ENCODE assay signal across 13 cellular contexts in genomic region chr5:65072836-65073620, GRCh38.
DNase-seq lines count a peak whose midpoint lies in the region; ATAC-seq and TF ChIP-seq lines count a peak whose summit lies in the region.
"Had no signal": no experiment of that assay in that cellular context is flagged by ENCODE, and none has a peak within 500 bp of the region (broad histone marks: within the 10 kb centered on the region; RNA-seq: fewer than 3 reads in every experiment).

No MANE protein-coding gene starts in this region.

- H3K4me1 Mint-ChIP-seq in chondrocyte (ENCODE audit: low read depth), result peaks cover 61% of the 10 kb centered on the region
- H3K4me1 Mint-ChIP-seq in activated naive CD4-positive, alpha-beta T cell treated with anti-CD3 and anti-CD28 coated beads for 36 hours (ENCODE audit: low read depth), result peaks cover 6% of the 10 kb centered on the region
- H3K4me1 Mint-ChIP-seq in stimulated activated naive B cell treated with anti-CD40 and anti-IgM and Interleukin-4, amounts not matched to agents 10 μg/mL and 1 μg/mL and 100 μg/mL, for 72 hours, result peaks cover 30 to 35% of the 10 kb centered on the region in 2 donors

- peaks cover 2% of the 10 kb centered on the region for H3K9me3 Mint-ChIP-seq in chondrocyte (ENCODE audit: low read depth)
- no peaks in the 10 kb centered on the region for H3K9me3 Mint-ChIP-seq in activated naive CD4-positive, alpha-beta T cell treated with anti-CD3 and anti-CD28 coated beads for 36 hours
- H3K9me3 Mint-ChIP-seq in stimulated activated naive B cell treated with anti-CD40 and anti-IgM and Interleukin-4, amounts not matched to agents 10 μg/mL and 1 μg/mL and 100 μg/mL, for 72 hours, result no peaks in the 10 kb centered on the region

- no peak for ATAC-seq in stimulated activated naive B cell treated with anti-CD40 and anti-IgM and Interleukin-4, amounts not matched to agents 10 μg/mL and 1 μg/mL and 100 μg/mL, for 72 hours (replicated peaks)

- no peak overlapping the region for H3K4me3 Mint-ChIP-seq in chondrocyte (ENCODE audit: unreplicated experiment)
- H3K4me3 Mint-ChIP-seq in activated naive CD4-positive, alpha-beta T cell treated with anti-CD3 and anti-CD28 coated beads for 36 hours, result no peak overlapping the region
- H3K4me3 Mint-ChIP-seq in stimulated activated naive B cell treated with anti-CD40 and anti-IgM and Interleukin-4, amounts not matched to agents 10 μg/mL and 1 μg/mL and 100 μg/mL, for 72 hours, result no peak overlapping the region

- CTCF ChIA-PET in activated naive CD4-positive, alpha-beta T cell treated with anti-CD3 and anti-CD28 coated beads for 36 hours (lab: Charles Lee), result interaction anchor here (0.6 to 1.8 kb wide), 3 partner anchors 27 to 410 kb away, joined by 3 to 8 read pairs (median 3); no protein-coding TSS in a partner anchor

- peak overlapping the region; percentile 75 for H3K27ac Mint-ChIP-seq in chondrocyte (ENCODE audit: unreplicated experiment)
- H3K27ac Mint-ChIP-seq in activated naive CD4-positive, alpha-beta T cell treated with anti-CD3 and anti-CD28 coated beads for 36 hours, result no peak overlapping the region
- no peak overlapping the region for H3K27ac Mint-ChIP-seq in stimulated activated naive B cell treated with anti-CD40 and anti-IgM and Interleukin-4, amounts not matched to agents 10 μg/mL and 1 μg/mL and 100 μg/mL, for 72 hours

- no peaks in the 10 kb centered on the region for H3K36me3 Mint-ChIP-seq in chondrocyte (ENCODE audit: low read depth)
- no peaks in the 10 kb centered on the region for H3K36me3 Mint-ChIP-seq in activated naive CD4-positive, alpha-beta T cell treated with anti-CD3 and anti-CD28 coated beads for 36 hours (ENCODE audit: low read depth)
- H3K36me3 Mint-ChIP-seq in stimulated activated naive B cell treated with anti-CD40 and anti-IgM and Interleukin-4, amounts not matched to agents 10 μg/mL and 1 μg/mL and 100 μg/mL, for 72 hours, result no peaks in the 10 kb centered on the region

- DNase-seq in NCI-H510A treated with DMSO at 0.1 percent for 48 hours (lab: John Stamatoyannopoulos, UW) (peak; percentile 3), NCI-H510A (lab: John Stamatoyannopoulos, UW) (no peak), NCI-H2171 treated with DMSO at 0.1 percent for 48 hours (lab: John Stamatoyannopoulos, UW) (peak; percentile 86), chondrocyte (ENCODE audit: low spot score) (no peak), CD1c-positive myeloid dendritic cell (ENCODE audit: extremely low spot score) (no peak), GM20000 (ENCODE audit: low spot score) (no peak)
- no peak for DNase-seq in activated naive CD4-positive, alpha-beta T cell treated with anti-CD3 and anti-CD28 coated beads for 36 hours
- no peak for DNase-seq in stimulated activated naive B cell treated with anti-CD40 and anti-IgM and Interleukin-4, amounts not matched to agents 10 μg/mL and 1 μg/mL and 100 μg/mL, for 72 hours
- DNase-seq: anterior cingulate cortex; DMS79 treated with DMSO at 0.1 percent for 48 hours; effector CD4-positive, alpha-beta T cell; NK-92 treated with Interleukin-12 subunit alpha and Interleukin-12 subunit beta, amount 100 ng/mL, for 24 hours; stimulated activated CD4-positive, alpha-beta T cell treated with anti-CD3 and anti-CD28 coated beads, Interleukin-12 subunit alpha, Interleukin-12 subunit beta, amount 100 ng/mL, for 4 hours had no signal

- intact Hi-C loops in activated naive CD4-positive, alpha-beta T cell treated with anti-CD3 and anti-CD28 coated beads for 36 hours (cut with micrococcal nuclease), result loop anchor here (10.0 kb wide), 1 partner anchor 312 kb away; no protein-coding TSS in a partner anchor

- TF ChIP-seq CTCF in chondrocyte (IDR thresholded peaks at IDR 0.05) (no peak), GM20000 (IDR thresholded peaks at IDR 0.05; ENCODE audit: extremely low read depth, missing control alignments) (no peak)

- H3K27me3 Mint-ChIP-seq in chondrocyte (ENCODE audit: low read depth), result no peaks in the 10 kb centered on the region
- no peaks in the 10 kb centered on the region for H3K27me3 Mint-ChIP-seq in activated naive CD4-positive, alpha-beta T cell treated with anti-CD3 and anti-CD28 coated beads for 36 hours (ENCODE audit: low read depth)
- peaks cover 0 to 3% of the 10 kb centered on the region in 2 donors for H3K27me3 Mint-ChIP-seq in stimulated activated naive B cell treated with anti-CD40 and anti-IgM and Interleukin-4, amounts not matched to agents 10 μg/mL and 1 μg/mL and 100 μg/mL, for 72 hours

Comparison
In these comparisons a context has a peak if more than half of its experiments do, and no peak if none do; other contexts are left out.
1. DNase-seq: peak in NCI-H510A treated with DMSO at 0.1 percent for 48 hours (single experiment) and NCI-H2171 treated with DMSO at 0.1 percent for 48 hours (single experiment); none in NCI-H510A (single experiment), chondrocyte (single experiment), CD1c-positive myeloid dendritic cell (single experiment), activated naive CD4-positive, alpha-beta T cell treated with anti-CD3 and anti-CD28 coated beads for 36 hours (single experiment), GM20000 (single experiment) and stimulated activated naive B cell treated with anti-CD40 and anti-IgM and Interleukin-4, amounts not matched to agents 10 μg/mL and 1 μg/mL and 100 μg/mL, for 72 hours (single experiment).